ENCODE assay signal across 16 cellular contexts in the genomic region with DNA sequence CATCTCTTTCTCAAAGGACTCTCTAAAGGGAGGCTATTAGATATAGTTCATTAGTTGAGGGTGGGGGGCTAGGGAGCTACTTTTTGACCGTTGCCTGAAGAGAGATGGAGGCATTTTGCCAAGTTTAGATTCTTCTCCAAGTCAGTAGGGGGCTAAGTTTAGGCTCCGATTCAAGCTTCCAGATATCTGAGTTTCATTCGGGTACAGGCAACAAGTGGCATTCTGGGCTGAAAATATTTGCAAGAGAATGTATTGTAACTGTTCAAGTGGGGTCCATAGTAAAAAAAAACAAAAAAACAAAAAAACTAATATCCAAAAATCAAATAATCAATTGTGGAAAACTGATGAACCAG. TPM values are rescaled to one million over a fixed set of nuclear protein-coding genes. Genes with fewer than 3 reads are reported as not detected.
A peak's percentile ranks its signal among the peaks of the same experiment; 100 is the strongest.
DNase-seq lines count a peak whose midpoint lies in the region; ATAC-seq and TF ChIP-seq lines count a peak whose summit lies in the region.
"Had no signal": no experiment of that assay in that cellular context is flagged by ENCODE, and none has a peak within 500 bp of the region (broad histone marks: within the 10 kb centered on the region; RNA-seq: fewer than 3 reads in every experiment).

No MANE protein-coding gene starts in this region.

- no peak for TF ChIP-seq EP300 in gastroesophageal sphincter (IDR thresholded peaks at IDR 0.05)

- H3K4me1 Mint-ChIP-seq in T-helper 17 cell: peaks cover 17% of the 10 kb centered on the region

- peak overlapping the region; percentile 77 for H3K27ac Mint-ChIP-seq in T-helper 17 cell
- H3K27ac Mint-ChIP-seq: natural killer cell had no signal

- H3K9me3 ChIP-seq in HUES48 (ENCODE audit: control insufficient read depth, insufficient read depth, low read length): no peaks in the 10 kb centered on the region
- H3K9me3 ChIP-seq in T-helper 17 cell (ENCODE audit: control insufficient read depth, low read length, poor library complexity, severe bottlenecking): no peaks in the 10 kb centered on the region
- no peaks in the 10 kb centered on the region for H3K9me3 ChIP-seq in hepatocyte (ENCODE audit: low read depth)
- no peaks in the 10 kb centered on the region for H3K9me3 ChIP-seq in gastroesophageal sphincter

- no peaks in the 10 kb centered on the region for H3K9me2 ChIP-seq in hepatocyte (replicated peaks; ENCODE audit: insufficient read depth)

- H3K27ac ChIP-seq in HUES48 (ENCODE audit: low read depth, low read length): peak overlapping the region; percentile 99
- H3K27ac ChIP-seq in hepatocyte: peak overlapping the region; percentile 95
- no peak overlapping the region for H3K27ac ChIP-seq in gastroesophageal sphincter
- H3K27ac ChIP-seq: C4-2B had no signal

- peak overlapping the region; percentile 73 for H3K9ac ChIP-seq in HUES48 (ENCODE audit: low read depth, low read length)

- 17% methylated on average over 3 of the region's 3 CpGs for WGBS in hepatocyte (ENCODE audit: low lambda C conversion rate, missing lambda C conversion rate)
- WGBS in gastroesophageal sphincter (ENCODE audit: low coverage in 1 of 2), 2 donors: 43 to 51% methylated on average over 3 of the region's 3 CpGs

- peak overlapping the region; percentile 75 for H3K4me2 ChIP-seq in hepatocyte

- no peak overlapping the region for H3K4me3 Mint-ChIP-seq in T-helper 17 cell
- H3K4me3 Mint-ChIP-seq: natural killer cell had no signal

- H3K4me1 ChIP-seq in HUES48 (ENCODE audit: control insufficient read depth, insufficient read depth, low read length): peaks cover 53% of the 10 kb centered on the region
- H3K4me1 ChIP-seq in hepatocyte (ENCODE audit: insufficient read depth): peaks cover 64% of the 10 kb centered on the region
- peaks cover 4 to 40% (median 9%) of the 10 kb centered on the region in 3 donors for H3K4me1 ChIP-seq in gastroesophageal sphincter

- H3K27me3 Mint-ChIP-seq in T-helper 17 cell: peaks cover 13% of the 10 kb centered on the region

- H4K20me1 ChIP-seq in hepatocyte (ENCODE audit: insufficient read depth, poor library complexity, severe bottlenecking): no peaks in the 10 kb centered on the region

- DNase-seq in T-helper 17 cell (no peak), hepatocyte (ENCODE audit: low spot score) (peak; percentile 34), retinal pigment epithelial cell (ENCODE audit: low read depth) (no peak), H4 (ENCODE audit: low spot score) (no peak)
- DNase-seq: activated gamma-delta T cell treated with Interleukin-2 at 50 U/mL for 16 hours; aorta; DND-41; hypothalamus; natural killer cell; NCI-H2029 treated with DMSO at 0.1 percent for 48 hours; NCI-H510A treated with DMSO at 0.1 percent for 48 hours; stimulated activated CD4-positive, alpha-beta T cell treated with anti-CD3 and anti-CD28 coated beads, Interleukin-2, amount 100 ng/mL, for 24 hours had no signal

- ATAC-seq in T-helper 17 cell (no peak), HG03439 (IDR thresholded peaks at IDR 0.05; ENCODE audit: unreplicated experiment) (no peak), gastroesophageal sphincter (no peak)
- ATAC-seq: natural killer cell had no signal

- H3K36me3 ChIP-seq in HUES48 (ENCODE audit: control insufficient read depth, insufficient read depth, low read length): peaks cover 16% of the 10 kb centered on the region
- no peaks in the 10 kb centered on the region for H3K36me3 ChIP-seq in hepatocyte (replicated peaks; ENCODE audit: insufficient read depth, low read depth)
- H3K36me3 ChIP-seq in gastroesophageal sphincter: no peaks in the 10 kb centered on the region

- H3K4me3 ChIP-seq in HUES48 (ENCODE audit: low read depth, low read length) (peak overlapping the region; percentile 51), hepatocyte (no peak overlapping the region), retinal pigment epithelial cell (ENCODE audit: low read length) (peak overlapping the region; percentile 8), gastroesophageal sphincter (no peak overlapping the region)

- H2AFZ ChIP-seq in hepatocyte: no peak overlapping the region

- TF ChIP-seq CTCF in hepatocyte (IDR thresholded peaks at IDR 0.05; ENCODE audit: poor library complexity) (no peak), retinal pigment epithelial cell (conservative IDR thresholded peaks at IDR 0.05; ENCODE audit: low read depth, low read length) (no peak), gastroesophageal sphincter (IDR thresholded peaks at IDR 0.05) (no peak)

- TF ChIP-seq POLR2A in gastroesophageal sphincter (IDR thresholded peaks at IDR 0.05): no peak

- H3K27me3 ChIP-seq in HUES48 (ENCODE audit: control insufficient read depth, insufficient read depth, low read length) (no peaks in the 10 kb centered on the region), hepatocyte (no peaks in the 10 kb centered on the region), gastroesophageal sphincter (no peaks in the 10 kb centered on the region)

- no peaks in the 10 kb centered on the region for H3K79me2 ChIP-seq in hepatocyte

- peaks cover 2% of the 10 kb centered on the region for H3K36me3 Mint-ChIP-seq in T-helper 17 cell (ENCODE audit: low read depth)
- H3K36me3 Mint-ChIP-seq: natural killer cell had no signal

RNA-seq across cellular contexts. Expression of gene PIM1, which starts 43.4 kb away (rescaled TPM):
- total RNA-seq in T-helper 17 cell: 100 to 1,000 TPM; 210 to 310 TPM
- 71.3 and 81.0 TPM in 2 replicates for total RNA-seq in hepatocyte
- polyA plus RNA-seq in hepatocyte: 96.6 and 99.1 TPM in 2 replicates
- total RNA-seq in gastroesophageal sphincter: 10 to 100 TPM; 19.0 to 63.8 (median 21.8) TPM
- 9.2 and 12.3 TPM in 2 replicates for total RNA-seq in H4 (2014; rRNA removed; shearing (Covaris generic))

Comparison
In these comparisons a context has a peak if more than half of its experiments do, and no peak if none do; other contexts are left out.
1. H3K27ac ChIP-seq: peak in HUES48 (single experiment) and hepatocyte (single experiment); none in gastroesophageal sphincter (0 of 4).
2. H3K4me3 ChIP-seq: peak in HUES48 (single experiment) and retinal pigment epithelial cell (single experiment); none in hepatocyte (single experiment) and gastroesophageal sphincter (0 of 2).